7 cellular contexts compared by ENCODE assay signal in genomic region chr11:61968758-61969390, GRCh38. TPM values are rescaled to one million over a fixed set of nuclear protein-coding genes. Genes with fewer than 3 reads are reported as not detected.
A peak's percentile ranks its signal among the peaks of the same experiment; 100 is the strongest.
DNase-seq lines count a peak whose midpoint lies in the region; ATAC-seq and TF ChIP-seq lines count a peak whose summit lies in the region.

No MANE protein-coding gene starts in this region.

- peaks cover 26% of the 10 kb centered on the region for H3K36me3 ChIP-seq in HUES64 (ENCODE audit: insufficient read depth, low read length)
- H3K36me3 ChIP-seq in adrenal gland (replicated peaks in 1 of 2), result peaks cover 0 to 24% of the 10 kb centered on the region in 2 donors
- peaks cover 19 to 25% (median 23%) of the 10 kb centered on the region in 4 donors for H3K36me3 ChIP-seq in stomach

- intact Hi-C loops in adrenal gland (cut with DNase I) (no loop called here), stomach (cut with DNase I; ENCODE audit: low total_unique reads) (no loop called here)

- ATAC-seq in left lobe of liver, result no peak
- ATAC-seq in HG02938 (IDR thresholded peaks at IDR 0.05; ENCODE audit: unreplicated experiment), result no peak

- H3K9me3 ChIP-seq in HUES64 (ENCODE audit: insufficient read depth, low read depth, low read length), result no peaks in the 10 kb centered on the region
- H3K9me3 ChIP-seq in adrenal gland (replicated peaks in 1 of 3), result no peaks in the 10 kb centered on the region
- H3K9me3 ChIP-seq in stomach, result no peaks in the 10 kb centered on the region

- TF ChIP-seq CTCF in adrenal gland (IDR thresholded peaks at IDR 0.05), result no peak
- TF ChIP-seq CTCF in stomach (IDR thresholded peaks at IDR 0.05), result no peak

- TF ChIP-seq EP300 in stomach (IDR thresholded peaks at IDR 0.05), result no peak

- WGBS in HUES64, result 90% methylated on average over 16 of the region's 16 CpGs
- 92 to 95% (median 92%) methylated on average over 16 of the region's 16 CpGs for WGBS in adrenal gland, 4 donors
- WGBS in stomach, 5 donors, result 83 to 89% (median 87%) methylated on average over 16 of the region's 16 CpGs

- peak overlapping the region; percentile 97 for H3K9ac ChIP-seq in HUES64 (ENCODE audit: low read depth, low read length)

- in situ Hi-C loops in G401 (cut with HindIII; ENCODE audit: low sequenced_read_pairs), result no loop called here

- H3K27me3 ChIP-seq in HUES64 (ENCODE audit: insufficient read depth, low read length) (no peaks in the 10 kb centered on the region), adrenal gland (no peaks in the 10 kb centered on the region), stomach (no peaks in the 10 kb centered on the region)

- DNase-seq in adrenal gland (peak in 5 of 7 donors; percentile 8 to 56 (median 26)), left lobe of liver (ENCODE audit: low spot score) (peak; percentile 43), stomach (peak; percentile 11), DMS 273 (lab: John Stamatoyannopoulos, UW; ENCODE audit: unreplicated experiment) (no peak), G401 (ENCODE audit: low spot score) (no peak)

- peak overlapping the region; percentile 100 for H3K4me3 ChIP-seq in HUES64 (ENCODE audit: low read length)
- H3K4me3 ChIP-seq in adrenal gland, result peak overlapping the region in 1 of 4 donors; percentile 98
- peak overlapping the region; percentile 94 to 98 (median 96) for H3K4me3 ChIP-seq in stomach

- H3K4me1 ChIP-seq in HUES64 (ENCODE audit: insufficient read depth, low read length) (peaks cover 28% of the 10 kb centered on the region), adrenal gland (replicated peaks in 1 of 2) (peaks cover 54 to 75% of the 10 kb centered on the region in 2 donors), stomach (peaks cover 71 to 79% (median 77%) of the 10 kb centered on the region in 4 donors)

- TF ChIP-seq POLR2A in adrenal gland (IDR thresholded peaks at IDR 0.05), result no peak
- TF ChIP-seq POLR2A in stomach (IDR thresholded peaks at IDR 0.05), result no peak

- H3K27ac ChIP-seq in HUES64 (ENCODE audit: low read depth, low read length), result peak overlapping the region; percentile 94; the same call in 1 of the 2 replicates
- H3K27ac ChIP-seq in adrenal gland, result peak overlapping the region; percentile 90 to 98 (median 97)
- H3K27ac ChIP-seq in stomach, result peak overlapping the region; percentile 99 to 100 (median 99)

RNA-seq across cellular contexts. Expression of gene FTH1, which starts 1.4 kb away (rescaled TPM):
- 1,753 TPM for polyA plus RNA-seq in HUES64 (2013, experiment 1 of 2)
- 2,093 TPM for polyA plus RNA-seq in HUES64 (2013, experiment 2 of 2)
- 1,000 to 10,000 TPM; 1,483 to 5,565 (median 3,595) TPM for total RNA-seq in adrenal gland
- polyA plus RNA-seq in adrenal gland, result 1,000 to 10,000 TPM; 2,586 to 4,544 (median 2,902) TPM
- 938 TPM for total RNA-seq in left lobe of liver
- total RNA-seq in stomach, result 1,000 to 10,000 TPM in 4 of 5 donors, 100 to 1,000 TPM in 1; 703 to 2,177 (median 1,757) TPM
- 1,000 to 10,000 TPM; 4,996 to 8,523 (median 5,775) TPM for polyA plus RNA-seq in stomach
- total RNA-seq in G401 (2014; rRNA removed; shearing (Covaris generic)), result 588 and 699 TPM in 2 replicates

RNA-seq across cellular contexts. Expression of gene BEST1, which starts 18.7 kb away (rescaled TPM):
- polyA plus RNA-seq in HUES64 (2013, experiment 1 of 2), result not detected
- 0.13 TPM for polyA plus RNA-seq in HUES64 (2013, experiment 2 of 2)
- total RNA-seq in adrenal gland (1 to 10 TPM; 2.4 to 5.2 (median 3.9) TPM), left lobe of liver (0.63 TPM), stomach (10 to 100 TPM in 2 of 5 donors, 1 to 10 TPM in 2, not detected in 1; 1.2 to 27.4 (median 6.6) TPM)
- polyA plus RNA-seq in adrenal gland (1 to 10 TPM; 1.4 to 6.8 (median 4.8) TPM), stomach (1 to 10 TPM; 3.4 to 3.8 (median 3.7) TPM)
- 0.10 and 0.18 TPM in 2 replicates for total RNA-seq in G401 (2014; rRNA removed; shearing (Covaris generic))

RNA-seq across cellular contexts. Expression of gene RAB3IL1, which starts 51.5 kb away (rescaled TPM):
- polyA plus RNA-seq in HUES64 (2013, experiment 1 of 2), result 2.6 TPM
- 3.7 TPM for polyA plus RNA-seq in HUES64 (2013, experiment 2 of 2)
- total RNA-seq in adrenal gland (10 to 100 TPM; 10.9 to 23.7 (median 20.1) TPM), left lobe of liver (4.0 TPM), stomach (10 to 100 TPM in 2 of 5 donors, 1 to 10 TPM in 1, under 1 TPM in 1, not detected in 1; 0.58 to 12.8 (median 7.1) TPM)
- polyA plus RNA-seq in adrenal gland (10 to 100 TPM in 2 of 3 donors, 1 to 10 TPM in 1; 2.7 to 17.4 (median 15.5) TPM), stomach (10 to 100 TPM in 2 of 3 donors, 1 to 10 TPM in 1; 5.3 to 13.3 (median 11.6) TPM)
- total RNA-seq in G401 (2014; rRNA removed; shearing (Covaris generic)), result 12.4 and 19.0 TPM in 2 replicates

Comparison
In these comparisons a context has a peak if more than half of its experiments do, and no peak if none do; other contexts are left out.
1. DNase-seq: peak in adrenal gland (5 of 7), left lobe of liver (single experiment) and stomach (single experiment); none in DMS 273 (single experiment) and G401 (single experiment).
2. Peak in every context shown above with its lines, with median percentiles within 50 percentile points of each other: H3K27ac ChIP-seq.